In genomic region chr2:135984199-135985017, GRCh38 we compare ENCODE assay signal across 1 cellular context.
A peak's percentile ranks its signal among the peaks of the same experiment; 100 is the strongest.
TF ChIP-seq lines count a peak whose summit lies in the region.

No MANE protein-coding gene starts in this region.

TF ChIP-seq in K562, 482 proteins besides CTCF, POLR2A, EP300 and RAD21 (continued from another document):
- TF ChIP-seq ZNF592 (IDR thresholded peaks at IDR 0.05) (0 out of 2 replicates have a peak, but pooled peaks have one; percentile 58), MEIS2 (IDR thresholded peaks at IDR 0.05; ENCODE audit: partially characterized antibody) (peak; percentile 51), MXI1 (IDR thresholded peaks at IDR 0.05; ENCODE audit: low read depth, low read length) (peak; percentile 69; the same call in 1 of the 2 replicates), ZNF511 (CRISPR knock-in tag; IDR thresholded peaks at IDR 0.05) (no peak)
